40 cellular contexts compared by ENCODE assay signal in genomic region chr9:114604974-114605373, GRCh38. TPM values are rescaled to one million over a fixed set of nuclear protein-coding genes. Genes with fewer than 3 reads are reported as not detected.
DNase-seq lines count a peak whose midpoint lies in the region; ATAC-seq, FAIRE-seq and TF ChIP-seq lines count a peak whose summit lies in the region.
"Had no signal": no experiment of that assay in that cellular context is flagged by ENCODE, and none has a peak within 500 bp of the region (broad histone marks: within the 10 kb centered on the region; RNA-seq: fewer than 3 reads in every experiment).

No MANE protein-coding gene starts in this region.

- no peak overlapping the region for H2AFZ ChIP-seq in HepG2 (ENCODE audit: low read length)

- in situ Hi-C loops in HepG2 (cut with HindIII; ENCODE audit: extremely low pct_ligation_motif_present, low pct_unique_long_range_greater_than_20kb), result no loop called here

- H3K27me3 Mint-ChIP-seq in activated naive CD8-positive, alpha-beta T cell, result no peaks in the 10 kb centered on the region
- no peaks in the 10 kb centered on the region for H3K27me3 Mint-ChIP-seq in activated naive CD8-positive, alpha-beta T cell treated with anti-CD3 and anti-CD28 coated beads, Interleukin-2, amount 50 U/mL, for 24 hours
- H3K27me3 Mint-ChIP-seq in activated B cell treated with CpG ODN at 0.5 μM for 24 hours, result no peaks in the 10 kb centered on the region
- no peaks in the 10 kb centered on the region for H3K27me3 Mint-ChIP-seq in nephron (ENCODE audit: low read depth)
- H3K27me3 Mint-ChIP-seq: activated CD4-positive, alpha-beta memory T cell treated with anti-CD3 and anti-CD28 coated beads, Interleukin-2, amount 10 ng/mL, durations not matched to agents 7 days and 5 days had no signal

- TF ChIP-seq EP300 in HepG2 (IDR thresholded peaks at IDR 0.05; ENCODE audit: low read depth in 2 of 2, low read length in 2 of 2), result no peak
- no peak for TF ChIP-seq EP300 in HepG2 (CRISPR knock-in tag; IDR thresholded peaks at IDR 0.05; ENCODE audit: borderline replicate concordance)

- BruUV-seq in HepG2 (replicated peaks; lab: Mats Ljungman, UMichigan), result no TSS peak

- CTCF ChIA-PET in activated B cell treated with CpG ODN at 0.5 μM for 24 hours (lab: Charles Lee), result interaction anchor here (1.4 to 1.9 kb wide), 2 partner anchors 13 to 48 kb away, joined by 3 to 8 read pairs; no protein-coding TSS in a partner anchor
- CTCF ChIA-PET in HepG2 (lab: Yijun Ruan, JAX; ENCODE audit: low intra/inter-chr PET ratio, low total read pairs), result no interaction called here

- no peak overlapping the region for H3K4me3 ChIP-seq in HepG2 (replicated peaks in 1 of 3; ENCODE audit: insufficient read depth in 1 of 3, low read depth in 2 of 3, low read length in 3 of 3)
- H3K4me3 ChIP-seq: coronary artery, MG63, upper lobe of right lung had no signal

- H3K27ac Mint-ChIP-seq in activated naive CD8-positive, alpha-beta T cell, result peak overlapping the region; percentile 38
- H3K27ac Mint-ChIP-seq in activated naive CD8-positive, alpha-beta T cell treated with anti-CD3 and anti-CD28 coated beads, Interleukin-2, amount 50 U/mL, for 24 hours, result no peak overlapping the region
- peak overlapping the region; percentile 63 for H3K27ac Mint-ChIP-seq in activated B cell treated with CpG ODN at 0.5 μM for 24 hours
- H3K27ac Mint-ChIP-seq in nephron, result peak overlapping the region; percentile 31 to 81 (median 60)
- H3K27ac Mint-ChIP-seq: activated CD4-positive, alpha-beta memory T cell treated with anti-CD3 and anti-CD28 coated beads, Interleukin-2, amount 10 ng/mL, durations not matched to agents 7 days and 5 days; activated T-helper 1 cell treated with anti-CD3 and anti-CD28 coated beads, Interleukin-12 subunit alpha, Interleukin-12 subunit beta, Interleukin-2, Interleukin-4 antibody, amounts not matched to agents 30 ng/mL and 10 ng/mL and 1 ng/mL, durations not matched to agents 14 hours and 24 hours and 36 hours; immature natural killer cell had no signal

- 96% methylated on average over 3 of the region's 3 CpGs for WGBS in HepG2 (ENCODE audit: low lambda C conversion rate)

- no peak for TF ChIP-seq CTCF in activated B cell treated with CpG ODN at 0.5 μM for 24 hours (IDR thresholded peaks at IDR 0.05)
- TF ChIP-seq CTCF in nephron (IDR thresholded peaks at IDR 0.05; ENCODE audit: unreplicated experiment in 3 of 3), result no peak
- no peak for TF ChIP-seq CTCF in GM10266 (IDR thresholded peaks at IDR 0.05; ENCODE audit: control insufficient read depth, insufficient read depth, low read depth, missing control alignments)
- no peak for TF ChIP-seq CTCF in HepG2 (CRISPR knock-in tag; IDR thresholded peaks at IDR 0.05)

- no peak for TF ChIP-seq POLR2A in HepG2 (IDR thresholded peaks at IDR 0.05; ENCODE audit: insufficient read depth in 1 of 2, low read depth in 2 of 2, low read length in 2 of 2)

- H3K27ac ChIP-seq in HepG2 (ENCODE audit: extremely low read length, insufficient read depth, low read length), result no peak overlapping the region
- H3K27ac ChIP-seq: coronary artery, upper lobe of right lung had no signal

- POLR2A ChIA-PET in activated B cell treated with CpG ODN at 0.5 μM for 24 hours (lab: Charles Lee) (interaction anchor here (12.7 kb wide), 1 partner anchor 13 kb away, joined by 161 read pairs; the partner anchor contains the start of gene ATP6V1G1), HepG2 (lab: Yijun Ruan, JAX) (interaction anchor here (2.7 kb wide), 1 partner anchor 18 kb away, joined by 15 read pairs; the partner anchor contains the start of gene ATP6V1G1)

- no peak overlapping the region for H3K4me2 ChIP-seq in HepG2 (ENCODE audit: low read depth, low read length)

- no peak for DNase-seq in activated naive CD8-positive, alpha-beta T cell treated with anti-CD3 and anti-CD28 coated beads, Interleukin-2, amount 50 U/mL, for 24 hours
- DNase-seq in activated B cell treated with CpG ODN at 0.5 μM for 24 hours (no peak), GM10266 (ENCODE audit: extremely low spot score) (no peak), NCI-H1436 treated with DMSO at 0.1 percent for 48 hours (lab: John Stamatoyannopoulos, UW) (no peak), HepG2 (ENCODE audit: low spot score) (no peak)
- DNase-seq in stimulated activated CD4-positive, alpha-beta T cell treated with anti-CD3 and anti-CD28 coated beads, Interleukin-4, amount 100 ng/mL, for 4 hours, result no peak
- DNase-seq: activated CD4-positive, alpha-beta memory T cell treated with anti-CD3 and anti-CD28 coated beads, Interleukin-2, amount 10 ng/mL, durations not matched to agents 7 days and 5 days; activated CD4-positive, CD25-positive, alpha-beta regulatory T cell treated with anti-CD3 and anti-CD28 coated beads, Interleukin-2, amount 50 U/mL, for 72 hours; activated CD8-positive, alpha-beta memory T cell treated with anti-CD3 and anti-CD28 coated beads, Interleukin-2, amount 50 U/mL, for 4 hours; activated naive CD4-positive, alpha-beta T cell treated with anti-CD3 and anti-CD28 coated beads, Interleukin-2, amount 50 U/mL, for 16 hours; CD8-positive, alpha-beta memory T cell; DMS 273 treated with DMSO at 0.1 percent for 48 hours; effector CD8-positive, alpha-beta T cell; H7; immature natural killer cell; KG1; left colon; mesenchymal stem cell; MG63; NCI-H2029; NCI-H2227 treated with DMSO at 0.1 percent for 48 hours; NCI-H526 treated with DMSO at 0.1 percent for 48 hours; NK-92 treated with Interleukin-12 subunit alpha and Interleukin-12 subunit beta, amount 100 ng/mL, for 24 hours; occipital lobe; Right ventricle myocardium superior; stimulated activated CD4-positive, alpha-beta T cell treated with anti-CD3 and anti-CD28 coated beads, Interleukin-4, amount 100 ng/mL, for 1 hour; T-helper 2 cell; upper lobe of right lung had no signal

- intact Hi-C loops in activated B cell treated with CpG ODN at 0.5 μM for 24 hours (cut with micrococcal nuclease), result loop anchor here (1.0 kb wide), 1 partner anchor 13 kb away; no protein-coding TSS in a partner anchor
- intact Hi-C loops in HepG2 (cut with micrococcal nuclease; ENCODE audit: unreplicated experiment), result no loop called here

- TF ChIP-seq RAD21 in HepG2 (CRISPR knock-in tag; IDR thresholded peaks at IDR 0.05), result no peak

- H3K79me2 ChIP-seq in HepG2 (ENCODE audit: insufficient read depth, low read length), result no peaks in the 10 kb centered on the region

- ATAC-seq in activated naive CD8-positive, alpha-beta T cell treated with anti-CD3 and anti-CD28 coated beads, Interleukin-2, amount 50 U/mL, for 24 hours, result no peak
- ATAC-seq in activated B cell treated with CpG ODN at 0.5 μM for 24 hours (ENCODE audit: low read depth), result no peak
- ATAC-seq in HepG2, result no peak
- ATAC-seq: left colon, Panc1, SK-N-SH treated with all-trans-retinoic acid at 6 μM for 48 hours, upper lobe of right lung had no signal

- H3K4me1 ChIP-seq in HepG2 (ENCODE audit: insufficient read depth, low read length), result peaks cover 20% of the 10 kb centered on the region

- H3K9ac ChIP-seq in HepG2 (ENCODE audit: insufficient read depth, low read depth, low read length), result no peak overlapping the region

- H3K36me3 Mint-ChIP-seq in activated naive CD8-positive, alpha-beta T cell, result peaks cover 9% of the 10 kb centered on the region
- H3K36me3 Mint-ChIP-seq in activated naive CD8-positive, alpha-beta T cell treated with anti-CD3 and anti-CD28 coated beads, Interleukin-2, amount 50 U/mL, for 24 hours (ENCODE audit: low read depth), result peaks cover 22% of the 10 kb centered on the region
- H3K36me3 Mint-ChIP-seq in activated B cell treated with CpG ODN at 0.5 μM for 24 hours (ENCODE audit: low read depth) (peaks cover 25% of the 10 kb centered on the region), nephron (ENCODE audit: low read depth) (peaks cover 28% of the 10 kb centered on the region)

- H3K9me3 Mint-ChIP-seq in activated naive CD8-positive, alpha-beta T cell (ENCODE audit: low read depth), result no peaks in the 10 kb centered on the region
- H3K9me3 Mint-ChIP-seq in activated naive CD8-positive, alpha-beta T cell treated with anti-CD3 and anti-CD28 coated beads, Interleukin-2, amount 50 U/mL, for 24 hours, result peaks cover 8% of the 10 kb centered on the region
- H3K9me3 Mint-ChIP-seq in activated B cell treated with CpG ODN at 0.5 μM for 24 hours (peaks cover 8% of the 10 kb centered on the region), nephron (peaks cover 10% of the 10 kb centered on the region)
- H3K9me3 Mint-ChIP-seq: immature natural killer cell had no signal

- no peak for FAIRE-seq in HepG2 (lab: Jason Lieb, UNC)
- FAIRE-seq: A204.1, astrocyte had no signal

- H3K4me1 Mint-ChIP-seq in activated naive CD8-positive, alpha-beta T cell (ENCODE audit: low read depth), result peaks cover 11% of the 10 kb centered on the region
- H3K4me1 Mint-ChIP-seq in activated naive CD8-positive, alpha-beta T cell treated with anti-CD3 and anti-CD28 coated beads, Interleukin-2, amount 50 U/mL, for 24 hours, result peaks cover 28% of the 10 kb centered on the region
- H3K4me1 Mint-ChIP-seq in activated B cell treated with CpG ODN at 0.5 μM for 24 hours (peaks cover 61% of the 10 kb centered on the region), nephron (peaks cover 37% of the 10 kb centered on the region)
- H3K4me1 Mint-ChIP-seq: immature natural killer cell had no signal

- peaks cover 0 to 4% of the 10 kb centered on the region in 2 experiments; a peak in 3 of 5 replicates for H3K36me3 ChIP-seq in HepG2 (replicated peaks in 1 of 2; ENCODE audit: control insufficient read depth in 1 of 2, insufficient read depth in 2 of 2, low read length in 2 of 2)

- no peak overlapping the region for H3K4me3 Mint-ChIP-seq in activated naive CD8-positive, alpha-beta T cell
- no peak overlapping the region for H3K4me3 Mint-ChIP-seq in activated naive CD8-positive, alpha-beta T cell treated with anti-CD3 and anti-CD28 coated beads, Interleukin-2, amount 50 U/mL, for 24 hours
- H3K4me3 Mint-ChIP-seq in activated B cell treated with CpG ODN at 0.5 μM for 24 hours, result peak overlapping the region; percentile 9
- H3K4me3 Mint-ChIP-seq in nephron, result no peak overlapping the region
- H3K4me3 Mint-ChIP-seq: activated CD4-positive, alpha-beta memory T cell treated with anti-CD3 and anti-CD28 coated beads, Interleukin-2, amount 10 ng/mL, durations not matched to agents 7 days and 5 days; activated T-helper 1 cell treated with anti-CD3 and anti-CD28 coated beads, Interleukin-12 subunit alpha, Interleukin-12 subunit beta, Interleukin-2, Interleukin-4 antibody, amounts not matched to agents 30 ng/mL and 10 ng/mL and 1 ng/mL, durations not matched to agents 14 hours and 24 hours and 36 hours; CD8-positive, alpha-beta memory T cell; immature natural killer cell had no signal

- no peaks in the 10 kb centered on the region for H3K27me3 ChIP-seq in HepG2 (ENCODE audit: control insufficient read depth in 1 of 2, insufficient read depth in 2 of 2, low read length in 2 of 2)
- H3K27me3 ChIP-seq: MG63, upper lobe of right lung had no signal

- H3K9me3 ChIP-seq in HepG2 (ENCODE audit: low read length), result peaks cover 14% of the 10 kb centered on the region; the same call in 1 of the 2 replicates
- H3K9me3 ChIP-seq: upper lobe of right lung had no signal

- H4K20me1 ChIP-seq in HepG2 (ENCODE audit: insufficient read depth, low read length), result no peaks in the 10 kb centered on the region

RNA-seq across cellular contexts. Expression of gene TMEM268, which starts 6.1 kb away (rescaled TPM):
- 32.0 and 34.6 TPM in 2 replicates for total RNA-seq in activated B cell treated with CpG ODN at 0.5 μM for 24 hours
- total RNA-seq in HepG2 (2016; rRNA removed; fragmentation: Illumina TruSeq; extraction: Trizol), result 2.9 and 3.7 TPM in 2 replicates
- 0.71 and 1.0 TPM in 2 replicates for total RNA-seq in HepG2 (2016; cell fraction: cytosol; rRNA removed; fragmentation: Illumina TruSeq; extraction: Trizol; ENCODE audit: low read depth)
- total RNA-seq in HepG2 (2016; cell fraction: insoluble cytoplasmic fraction; rRNA removed; fragmentation: Illumina TruSeq; extraction: Trizol), result 2.6 and 3.8 TPM in 2 replicates
- total RNA-seq in HepG2 (2016; cell fraction: membrane; rRNA removed; fragmentation: Illumina TruSeq; extraction: Trizol), result 3.2 and 3.4 TPM in 2 replicates
- total RNA-seq in HepG2 (2016; cell fraction: nucleus; rRNA removed; fragmentation: Illumina TruSeq; extraction: Trizol), result 3.6 and 4.0 TPM in 2 replicates
- polyA plus RNA-seq in HepG2 (2011; rRNA removed), result 7.8 and 9.0 TPM in 2 replicates
- polyA plus RNA-seq in HepG2 (2011; cell fraction: cytosol; rRNA removed), result 4.0 and 6.0 TPM in 2 replicates
- polyA plus RNA-seq in HepG2 (2011; cell fraction: nucleus; rRNA removed), result 4.3 and 5.1 TPM in 2 replicates
- polyA plus RNA-seq in HepG2 (2012), result 2.8 and 3.7 TPM in 2 replicates
- 0.76 and 0.84 TPM in 2 replicates for polyA plus RNA-seq in HepG2 (2016; cell fraction: cytosol; fragmentation: Illumina TruSeq; extraction: Trizol; ENCODE audit: low read depth)
- polyA plus RNA-seq in HepG2 (2016; cell fraction: insoluble cytoplasmic fraction; fragmentation: Illumina TruSeq; extraction: Trizol; ENCODE audit: low read depth), result 3.6 and 4.6 TPM in 2 replicates
- polyA plus RNA-seq in HepG2 (2016; cell fraction: membrane; fragmentation: Illumina TruSeq; extraction: Trizol; ENCODE audit: low read depth), result 3.8 and 4.7 TPM in 2 replicates
- 6.2 and 8.2 TPM in 2 replicates for polyA plus RNA-seq in HepG2 (2016; cell fraction: nucleus; fragmentation: Illumina TruSeq; extraction: Trizol; ENCODE audit: insufficient read depth, low read depth)
- polyA minus RNA-seq in HepG2 (2011; rRNA and poly(A)+ RNA removed; ENCODE audit: low replicate concordance), result 17.9 and 29.5 TPM in 2 replicates
- 4.1 and 4.8 TPM in 2 replicates for polyA minus RNA-seq in HepG2 (2011; cell fraction: cytosol; rRNA and poly(A)+ RNA removed)
- 4.6 and 8.5 TPM in 2 replicates for polyA minus RNA-seq in HepG2 (2011; cell fraction: nucleus; rRNA and poly(A)+ RNA removed)

RNA-seq across cellular contexts. Expression of gene ATP6V1G1, which starts 17.4 kb away (rescaled TPM):
- total RNA-seq in activated B cell treated with CpG ODN at 0.5 μM for 24 hours (68.4 and 70.2 TPM in 2 replicates), HepG2 (2016; rRNA removed; fragmentation: Illumina TruSeq; extraction: Trizol) (158 and 215 TPM in 2 replicates)
- 46.6 and 55.3 TPM in 2 replicates for total RNA-seq in HepG2 (2016; cell fraction: cytosol; rRNA removed; fragmentation: Illumina TruSeq; extraction: Trizol; ENCODE audit: low read depth)
- 159 and 225 TPM in 2 replicates for total RNA-seq in HepG2 (2016; cell fraction: insoluble cytoplasmic fraction; rRNA removed; fragmentation: Illumina TruSeq; extraction: Trizol)
- total RNA-seq in HepG2 (2016; cell fraction: membrane; rRNA removed; fragmentation: Illumina TruSeq; extraction: Trizol), result 93.6 and 101 TPM in 2 replicates
- total RNA-seq in HepG2 (2016; cell fraction: nucleus; rRNA removed; fragmentation: Illumina TruSeq; extraction: Trizol), result 67.3 and 67.5 TPM in 2 replicates
- 85.3 and 108 TPM in 2 replicates for polyA plus RNA-seq in HepG2 (2011; rRNA removed)
- polyA plus RNA-seq in HepG2 (2011; cell fraction: cytosol; rRNA removed), result 86.2 and 105 TPM in 2 replicates
- polyA plus RNA-seq in HepG2 (2011; cell fraction: nucleus; rRNA removed), result 27.9 and 32.8 TPM in 2 replicates
- polyA plus RNA-seq in HepG2 (2012), result 76.7 and 118 TPM in 2 replicates
- polyA plus RNA-seq in HepG2 (2016; cell fraction: cytosol; fragmentation: Illumina TruSeq; extraction: Trizol; ENCODE audit: low read depth), result 39.8 and 53.2 TPM in 2 replicates
- 253 and 272 TPM in 2 replicates for polyA plus RNA-seq in HepG2 (2016; cell fraction: insoluble cytoplasmic fraction; fragmentation: Illumina TruSeq; extraction: Trizol; ENCODE audit: low read depth)
- polyA plus RNA-seq in HepG2 (2016; cell fraction: membrane; fragmentation: Illumina TruSeq; extraction: Trizol; ENCODE audit: low read depth), result 85.8 and 96.0 TPM in 2 replicates
- 105 and 112 TPM in 2 replicates for polyA plus RNA-seq in HepG2 (2016; cell fraction: nucleus; fragmentation: Illumina TruSeq; extraction: Trizol; ENCODE audit: insufficient read depth, low read depth)
- 15.1 and 22.4 TPM in 2 replicates for polyA minus RNA-seq in HepG2 (2011; rRNA and poly(A)+ RNA removed; ENCODE audit: low replicate concordance)
- polyA minus RNA-seq in HepG2 (2011; cell fraction: cytosol; rRNA and poly(A)+ RNA removed), result 30.9 and 42.0 TPM in 2 replicates
- polyA minus RNA-seq in HepG2 (2011; cell fraction: nucleus; rRNA and poly(A)+ RNA removed), result 35.5 and 40.2 TPM in 2 replicates

RNA-seq across cellular contexts. Expression of gene TEX53, which starts 52.6 kb away (rescaled TPM):
- total RNA-seq in activated B cell treated with CpG ODN at 0.5 μM for 24 hours (not detected in 2 replicates), HepG2 (2016; rRNA removed; fragmentation: Illumina TruSeq; extraction: Trizol) (not detected in 2 replicates)
- total RNA-seq in HepG2 (2016; cell fraction: cytosol; rRNA removed; fragmentation: Illumina TruSeq; extraction: Trizol; ENCODE audit: low read depth), result not detected in 2 replicates
- total RNA-seq in HepG2 (2016; cell fraction: insoluble cytoplasmic fraction; rRNA removed; fragmentation: Illumina TruSeq; extraction: Trizol), result not detected in 2 replicates
- total RNA-seq in HepG2 (2016; cell fraction: membrane; rRNA removed; fragmentation: Illumina TruSeq; extraction: Trizol), result not detected in 2 replicates
- total RNA-seq in HepG2 (2016; cell fraction: nucleus; rRNA removed; fragmentation: Illumina TruSeq; extraction: Trizol), result not detected in 2 replicates
- not detected in 2 replicates for polyA plus RNA-seq in HepG2 (2011; rRNA removed)
- polyA plus RNA-seq in HepG2 (2011; cell fraction: cytosol; rRNA removed), result not detected in 2 replicates
- not detected in 2 replicates for polyA plus RNA-seq in HepG2 (2011; cell fraction: nucleus; rRNA removed)
- polyA plus RNA-seq in HepG2 (2012), result not detected in 2 replicates
- polyA plus RNA-seq in HepG2 (2016; cell fraction: cytosol; fragmentation: Illumina TruSeq; extraction: Trizol; ENCODE audit: low read depth), result not detected in 2 replicates
- not detected in 2 replicates for polyA plus RNA-seq in HepG2 (2016; cell fraction: insoluble cytoplasmic fraction; fragmentation: Illumina TruSeq; extraction: Trizol; ENCODE audit: low read depth)
- not detected in 2 replicates for polyA plus RNA-seq in HepG2 (2016; cell fraction: membrane; fragmentation: Illumina TruSeq; extraction: Trizol; ENCODE audit: low read depth)
- not detected in 2 replicates for polyA plus RNA-seq in HepG2 (2016; cell fraction: nucleus; fragmentation: Illumina TruSeq; extraction: Trizol; ENCODE audit: insufficient read depth, low read depth)
- polyA minus RNA-seq in HepG2 (2011; rRNA and poly(A)+ RNA removed; ENCODE audit: low replicate concordance), result not detected in 2 replicates
- polyA minus RNA-seq in HepG2 (2011; cell fraction: cytosol; rRNA and poly(A)+ RNA removed), result not detected in 2 replicates
- polyA minus RNA-seq in HepG2 (2011; cell fraction: nucleus; rRNA and poly(A)+ RNA removed), result not detected in 2 replicates
- total RNA-seq: activated CD4-positive, alpha-beta memory T cell treated with anti-CD3 and anti-CD28 coated beads, Interleukin-2, amount 10 ng/mL, durations not matched to agents 7 days and 5 days; activated T-helper 1 cell treated with anti-CD3 and anti-CD28 coated beads, Interleukin-12 subunit alpha, Interleukin-12 subunit beta, Interleukin-2, Interleukin-4 antibody, amounts not matched to agents 30 ng/mL and 10 ng/mL and 1 ng/mL, durations not matched to agents 14 hours and 24 hours and 36 hours; astrocyte; cardiac septum; CD8-positive, alpha-beta memory T cell; epithelial cell of proximal tubule; H7; left colon; occipital lobe; pulmonary artery endothelial cell; Right ventricle myocardium superior; subcutaneous adipose tissue; upper lobe of right lung had no signal
- polyA plus RNA-seq: CD8-positive, alpha-beta memory T cell; immature natural killer cell had no signal
